In genomic region chr12:42565633-42566032, GRCh38 we compare ENCODE assay signal across 1 cellular context.
TF ChIP-seq lines count a peak whose summit lies in the region.

No MANE protein-coding gene starts in this region.

TF ChIP-seq in GM23338, 12 proteins besides CTCF, POLR2A, EP300 and RAD21:
- TF ChIP-seq, protein P1, sequence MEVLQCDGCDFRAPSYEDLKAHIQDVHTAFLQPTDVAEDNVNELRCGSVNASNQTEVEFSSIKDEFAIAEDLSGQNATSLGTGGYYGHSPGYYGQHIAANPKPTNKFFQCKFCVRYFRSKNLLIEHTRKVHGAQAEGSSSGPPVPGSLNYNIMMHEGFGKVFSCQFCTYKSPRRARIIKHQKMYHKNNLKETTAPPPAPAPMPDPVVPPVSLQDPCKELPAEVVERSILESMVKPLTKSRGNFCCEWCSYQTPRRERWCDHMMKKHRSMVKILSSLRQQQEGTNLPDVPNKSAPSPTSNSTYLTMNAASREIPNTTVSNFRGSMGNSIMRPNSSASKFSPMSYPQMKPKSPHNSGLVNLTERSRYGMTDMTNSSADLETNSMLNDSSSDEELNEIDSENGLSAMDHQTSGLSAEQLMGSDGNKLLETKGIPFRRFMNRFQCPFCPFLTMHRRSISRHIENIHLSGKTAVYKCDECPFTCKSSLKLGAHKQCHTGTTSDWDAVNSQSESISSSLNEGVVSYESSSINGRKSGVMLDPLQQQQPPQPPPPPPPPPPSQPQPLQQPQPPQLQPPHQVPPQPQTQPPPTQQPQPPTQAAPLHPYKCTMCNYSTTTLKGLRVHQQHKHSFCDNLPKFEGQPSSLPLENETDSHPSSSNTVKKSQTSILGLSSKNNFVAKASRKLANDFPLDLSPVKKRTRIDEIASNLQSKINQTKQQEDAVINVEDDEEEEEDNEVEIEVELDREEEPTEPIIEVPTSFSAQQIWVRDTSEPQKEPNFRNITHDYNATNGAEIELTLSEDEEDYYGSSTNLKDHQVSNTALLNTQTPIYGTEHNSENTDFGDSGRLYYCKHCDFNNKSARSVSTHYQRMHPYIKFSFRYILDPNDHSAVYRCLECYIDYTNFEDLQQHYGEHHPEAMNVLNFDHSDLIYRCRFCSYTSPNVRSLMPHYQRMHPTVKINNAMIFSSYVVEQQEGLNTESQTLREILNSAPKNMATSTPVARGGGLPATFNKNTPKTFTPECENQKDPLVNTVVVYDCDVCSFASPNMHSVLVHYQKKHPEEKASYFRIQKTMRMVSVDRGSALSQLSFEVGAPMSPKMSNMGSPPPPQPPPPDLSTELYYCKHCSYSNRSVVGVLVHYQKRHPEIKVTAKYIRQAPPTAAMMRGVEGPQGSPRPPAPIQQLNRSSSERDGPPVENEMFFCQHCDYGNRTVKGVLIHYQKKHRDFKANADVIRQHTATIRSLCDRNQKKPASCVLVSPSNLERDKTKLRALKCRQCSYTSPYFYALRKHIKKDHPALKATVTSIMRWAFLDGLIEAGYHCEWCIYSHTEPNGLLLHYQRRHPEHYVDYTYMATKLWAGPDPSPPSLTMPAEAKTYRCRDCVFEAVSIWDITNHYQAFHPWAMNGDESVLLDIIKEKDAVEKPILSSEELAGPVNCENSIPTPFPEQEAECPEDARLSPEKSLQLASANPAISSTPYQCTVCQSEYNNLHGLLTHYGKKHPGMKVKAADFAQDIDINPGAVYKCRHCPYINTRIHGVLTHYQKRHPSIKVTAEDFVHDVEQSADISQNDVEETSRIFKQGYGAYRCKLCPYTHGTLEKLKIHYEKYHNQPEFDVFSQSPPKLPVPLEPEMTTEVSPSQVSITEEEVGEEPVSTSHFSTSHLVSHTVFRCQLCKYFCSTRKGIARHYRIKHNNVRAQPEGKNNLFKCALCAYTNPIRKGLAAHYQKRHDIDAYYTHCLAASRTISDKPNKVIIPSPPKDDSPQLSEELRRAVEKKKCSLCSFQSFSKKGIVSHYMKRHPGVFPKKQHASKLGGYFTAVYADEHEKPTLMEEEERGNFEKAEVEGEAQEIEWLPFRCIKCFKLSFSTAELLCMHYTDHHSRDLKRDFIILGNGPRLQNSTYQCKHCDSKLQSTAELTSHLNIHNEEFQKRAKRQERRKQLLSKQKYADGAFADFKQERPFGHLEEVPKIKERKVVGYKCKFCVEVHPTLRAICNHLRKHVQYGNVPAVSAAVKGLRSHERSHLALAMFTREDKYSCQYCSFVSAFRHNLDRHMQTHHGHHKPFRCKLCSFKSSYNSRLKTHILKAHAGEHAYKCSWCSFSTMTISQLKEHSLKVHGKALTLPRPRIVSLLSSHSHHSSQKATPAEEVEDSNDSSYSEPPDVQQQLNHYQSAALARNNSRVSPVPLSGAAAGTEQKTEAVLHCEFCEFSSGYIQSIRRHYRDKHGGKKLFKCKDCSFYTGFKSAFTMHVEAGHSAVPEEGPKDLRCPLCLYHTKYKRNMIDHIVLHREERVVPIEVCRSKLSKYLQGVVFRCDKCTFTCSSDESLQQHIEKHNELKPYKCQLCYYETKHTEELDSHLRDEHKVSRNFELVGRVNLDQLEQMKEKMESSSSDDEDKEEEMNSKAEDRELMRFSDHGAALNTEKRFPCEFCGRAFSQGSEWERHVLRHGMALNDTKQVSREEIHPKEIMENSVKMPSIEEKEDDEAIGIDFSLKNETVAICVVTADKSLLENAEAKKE (CRISPR knock-in tag; IDR thresholded peaks at IDR 0.05), result no peak
- TF ChIP-seq POLR2AphosphoS5 (IDR thresholded peaks at IDR 0.05; ENCODE audit: low read depth), result no peak
- no peak for TF ChIP-seq EZH2phosphoT487 (IDR thresholded peaks at IDR 0.05; ENCODE audit: unreplicated experiment)
- no peak for TF ChIP-seq ZNF114 (CRISPR knock-in tag; IDR thresholded peaks at IDR 0.05)
- TF ChIP-seq NANOG (IDR thresholded peaks at IDR 0.05; ENCODE audit: borderline replicate concordance), result no peak
- no peak for TF ChIP-seq ETS1 (IDR thresholded peaks at IDR 0.05)
- no peak for TF ChIP-seq JUNB (IDR thresholded peaks at IDR 0.05; ENCODE audit: unreplicated experiment)
- no peak for TF ChIP-seq CREB1 (CRISPR knock-in tag; IDR thresholded peaks at IDR 0.05; ENCODE audit: low read depth)
- TF ChIP-seq, protein P2, sequence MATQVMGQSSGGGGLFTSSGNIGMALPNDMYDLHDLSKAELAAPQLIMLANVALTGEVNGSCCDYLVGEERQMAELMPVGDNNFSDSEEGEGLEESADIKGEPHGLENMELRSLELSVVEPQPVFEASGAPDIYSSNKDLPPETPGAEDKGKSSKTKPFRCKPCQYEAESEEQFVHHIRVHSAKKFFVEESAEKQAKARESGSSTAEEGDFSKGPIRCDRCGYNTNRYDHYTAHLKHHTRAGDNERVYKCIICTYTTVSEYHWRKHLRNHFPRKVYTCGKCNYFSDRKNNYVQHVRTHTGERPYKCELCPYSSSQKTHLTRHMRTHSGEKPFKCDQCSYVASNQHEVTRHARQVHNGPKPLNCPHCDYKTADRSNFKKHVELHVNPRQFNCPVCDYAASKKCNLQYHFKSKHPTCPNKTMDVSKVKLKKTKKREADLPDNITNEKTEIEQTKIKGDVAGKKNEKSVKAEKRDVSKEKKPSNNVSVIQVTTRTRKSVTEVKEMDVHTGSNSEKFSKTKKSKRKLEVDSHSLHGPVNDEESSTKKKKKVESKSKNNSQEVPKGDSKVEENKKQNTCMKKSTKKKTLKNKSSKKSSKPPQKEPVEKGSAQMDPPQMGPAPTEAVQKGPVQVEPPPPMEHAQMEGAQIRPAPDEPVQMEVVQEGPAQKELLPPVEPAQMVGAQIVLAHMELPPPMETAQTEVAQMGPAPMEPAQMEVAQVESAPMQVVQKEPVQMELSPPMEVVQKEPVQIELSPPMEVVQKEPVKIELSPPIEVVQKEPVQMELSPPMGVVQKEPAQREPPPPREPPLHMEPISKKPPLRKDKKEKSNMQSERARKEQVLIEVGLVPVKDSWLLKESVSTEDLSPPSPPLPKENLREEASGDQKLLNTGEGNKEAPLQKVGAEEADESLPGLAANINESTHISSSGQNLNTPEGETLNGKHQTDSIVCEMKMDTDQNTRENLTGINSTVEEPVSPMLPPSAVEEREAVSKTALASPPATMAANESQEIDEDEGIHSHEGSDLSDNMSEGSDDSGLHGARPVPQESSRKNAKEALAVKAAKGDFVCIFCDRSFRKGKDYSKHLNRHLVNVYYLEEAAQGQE (IDR thresholded peaks at IDR 0.05; ENCODE audit: unreplicated experiment), result no peak
- TF ChIP-seq ZNF331 (CRISPR knock-in tag; IDR thresholded peaks at IDR 0.05; ENCODE audit: low read depth), result no peak
- no peak for TF ChIP-seq EZH2 (IDR thresholded peaks at IDR 0.05; ENCODE audit: low read depth, unreplicated experiment)
- no peak for TF ChIP-seq STAT1 (IDR thresholded peaks at IDR 0.05; ENCODE audit: unreplicated experiment)
